8 cellular contexts compared by ENCODE assay signal in genomic region chr14:73027546-73027945, GRCh38. TPM values are rescaled to one million over a fixed set of nuclear protein-coding genes. Genes with fewer than 3 reads are reported as not detected.
A peak's percentile ranks its signal among the peaks of the same experiment; 100 is the strongest.
DNase-seq lines count a peak whose midpoint lies in the region; ATAC-seq and TF ChIP-seq lines count a peak whose summit lies in the region.

No MANE protein-coding gene starts in this region.

- TF ChIP-seq CTCF in right lobe of liver (IDR thresholded peaks at IDR 0.05): no peak
- no peak for TF ChIP-seq CTCF in transverse colon (IDR thresholded peaks at IDR 0.05)

- peak overlapping the region; percentile 53 for H3K27ac Mint-ChIP-seq in activated naive CD4-positive, alpha-beta T cell treated with anti-CD3 and anti-CD28 coated beads, Interleukin-2, amount 10 ng/mL, durations not matched to agents 7 days and 5 days

- H3K27me3 Mint-ChIP-seq in activated naive CD4-positive, alpha-beta T cell treated with anti-CD3 and anti-CD28 coated beads, Interleukin-2, amount 10 ng/mL, durations not matched to agents 7 days and 5 days: no peaks in the 10 kb centered on the region

- in situ Hi-C loops in transverse colon (cut with MboI; ENCODE audit: low pct_ligation_motif_present in 1 of 4, low pct_unique_long_range_greater_than_20kb in 1 of 4, low sequenced_read_pairs in 3 of 4): no loop called here

- ATAC-seq in right lobe of liver: no peak

- no peaks in the 10 kb centered on the region for H3K9me3 Mint-ChIP-seq in activated naive CD4-positive, alpha-beta T cell treated with anti-CD3 and anti-CD28 coated beads, Interleukin-2, amount 10 ng/mL, durations not matched to agents 7 days and 5 days

- peaks cover 38% of the 10 kb centered on the region for H3K4me1 Mint-ChIP-seq in activated naive CD4-positive, alpha-beta T cell treated with anti-CD3 and anti-CD28 coated beads, Interleukin-2, amount 10 ng/mL, durations not matched to agents 7 days and 5 days

- no peak for TF ChIP-seq POLR2A in right lobe of liver (IDR thresholded peaks at IDR 0.05)
- TF ChIP-seq POLR2A in transverse colon (IDR thresholded peaks at IDR 0.05): no peak

- 35% methylated on average over 3 of the region's 3 CpGs for WGBS in right lobe of liver (ENCODE audit: insufficient coverage, low coverage, low lambda C conversion rate, missing lambda C conversion rate)
- 44 to 50% methylated on average over 3 of the region's 3 CpGs for WGBS in transverse colon (ENCODE audit: low coverage in 1 of 2), 2 donors

- H3K4me3 Mint-ChIP-seq in activated naive CD4-positive, alpha-beta T cell treated with anti-CD3 and anti-CD28 coated beads, Interleukin-2, amount 10 ng/mL, durations not matched to agents 7 days and 5 days: peak overlapping the region; percentile 91

- H3K27me3 ChIP-seq in right lobe of liver: no peaks in the 10 kb centered on the region
- no peaks in the 10 kb centered on the region for H3K27me3 ChIP-seq in transverse colon

- H3K27ac ChIP-seq in angular gyrus (ENCODE audit: low read depth, low read length): peak overlapping the region; percentile 26
- peak overlapping the region in 1 of 3 donors; percentile 39 for H3K27ac ChIP-seq in right lobe of liver
- H3K27ac ChIP-seq in transverse colon: peak overlapping the region in 3 of 4 donors; percentile 91 to 95 (median 94)

- peaks cover 0 to 16% (median 9%) of the 10 kb centered on the region in 4 donors for H3K36me3 ChIP-seq in right lobe of liver
- H3K36me3 ChIP-seq in transverse colon: peaks cover 0 to 8% (median 0%) of the 10 kb centered on the region in 4 donors

- peaks cover 24% of the 10 kb centered on the region for H3K36me3 Mint-ChIP-seq in activated naive CD4-positive, alpha-beta T cell treated with anti-CD3 and anti-CD28 coated beads, Interleukin-2, amount 10 ng/mL, durations not matched to agents 7 days and 5 days

- intact Hi-C loops in right lobe of liver (cut with DNase I) (no loop called here), transverse colon (cut with DNase I; ENCODE audit: low total_unique reads) (no loop called here)

- CTCF ChIA-PET in activated naive CD4-positive, alpha-beta T cell treated with anti-CD3 and anti-CD28 coated beads, Interleukin-2, amount 10 ng/mL, durations not matched to agents 7 days and 5 days (lab: Charles Lee): interaction anchor here (1.2 kb wide), 1 partner anchor 31 kb away, joined by 4 read pairs; the partner anchor contains the start of gene RBM25

- DNase-seq in activated naive CD4-positive, alpha-beta T cell treated with anti-CD3 and anti-CD28 coated beads, Interleukin-2, amount 10 ng/mL, durations not matched to agents 7 days and 5 days: no peak
- DNase-seq in activated naive CD4-positive, alpha-beta T cell treated with anti-CD3 and anti-CD28 coated beads, Interleukin-2, amount 50 U/mL, for 16 hours: no peak
- DNase-seq in right lobe of liver (no peak), transverse colon (no peak), NCI-H446 (lab: John Stamatoyannopoulos, UW) (no peak), NCI-H128 (lab: John Stamatoyannopoulos, UW; ENCODE audit: unreplicated experiment) (no peak)
- DNase-seq in activated effector memory CD4-positive, alpha-beta T cell treated with anti-CD3 and anti-CD28 coated beads, Interleukin-2, amount 50 U/mL, for 16 hours: no peak

- H3K4me3 ChIP-seq in right lobe of liver: peak overlapping the region; percentile 83 to 89 (median 86)
- H3K4me3 ChIP-seq in transverse colon: peak overlapping the region in 3 of 4 donors; percentile 71 to 91 (median 86)

- H3K9me3 ChIP-seq in right lobe of liver (no peaks in the 10 kb centered on the region), transverse colon (no peaks in the 10 kb centered on the region)

- no peak for TF ChIP-seq EP300 in transverse colon (IDR thresholded peaks at IDR 0.05; ENCODE audit: low read depth)

- H3K4me1 ChIP-seq in right lobe of liver: peaks cover 0 to 26% (median 12%) of the 10 kb centered on the region in 4 donors
- peaks cover 0 to 44% (median 20%) of the 10 kb centered on the region in 4 donors for H3K4me1 ChIP-seq in transverse colon

RNA-seq across cellular contexts. Expression of gene ZFYVE1, which starts 0.6 kb away (rescaled TPM):
- total RNA-seq in right lobe of liver: 10 to 100 TPM in 5 of 6 experiments, 1 to 10 TPM in 1; 9.9 to 14.3 (median 11.4) TPM
- total RNA-seq in transverse colon: 10 to 100 TPM in 3 of 4 donors, 1 to 10 TPM in 1; 7.1 to 21.7 (median 17.5) TPM

RNA-seq across cellular contexts. Expression of gene RBM25, which starts 30.8 kb away (rescaled TPM):
- total RNA-seq in right lobe of liver (10 to 100 TPM; 16.3 to 29.1 (median 22.8) TPM), transverse colon (100 to 1,000 TPM in 1 of 4 donors, 10 to 100 TPM in 3; 53.1 to 157 (median 96.4) TPM)
